Comparison of ENCODE assay signal across 11 cellular contexts in the genomic region with DNA sequence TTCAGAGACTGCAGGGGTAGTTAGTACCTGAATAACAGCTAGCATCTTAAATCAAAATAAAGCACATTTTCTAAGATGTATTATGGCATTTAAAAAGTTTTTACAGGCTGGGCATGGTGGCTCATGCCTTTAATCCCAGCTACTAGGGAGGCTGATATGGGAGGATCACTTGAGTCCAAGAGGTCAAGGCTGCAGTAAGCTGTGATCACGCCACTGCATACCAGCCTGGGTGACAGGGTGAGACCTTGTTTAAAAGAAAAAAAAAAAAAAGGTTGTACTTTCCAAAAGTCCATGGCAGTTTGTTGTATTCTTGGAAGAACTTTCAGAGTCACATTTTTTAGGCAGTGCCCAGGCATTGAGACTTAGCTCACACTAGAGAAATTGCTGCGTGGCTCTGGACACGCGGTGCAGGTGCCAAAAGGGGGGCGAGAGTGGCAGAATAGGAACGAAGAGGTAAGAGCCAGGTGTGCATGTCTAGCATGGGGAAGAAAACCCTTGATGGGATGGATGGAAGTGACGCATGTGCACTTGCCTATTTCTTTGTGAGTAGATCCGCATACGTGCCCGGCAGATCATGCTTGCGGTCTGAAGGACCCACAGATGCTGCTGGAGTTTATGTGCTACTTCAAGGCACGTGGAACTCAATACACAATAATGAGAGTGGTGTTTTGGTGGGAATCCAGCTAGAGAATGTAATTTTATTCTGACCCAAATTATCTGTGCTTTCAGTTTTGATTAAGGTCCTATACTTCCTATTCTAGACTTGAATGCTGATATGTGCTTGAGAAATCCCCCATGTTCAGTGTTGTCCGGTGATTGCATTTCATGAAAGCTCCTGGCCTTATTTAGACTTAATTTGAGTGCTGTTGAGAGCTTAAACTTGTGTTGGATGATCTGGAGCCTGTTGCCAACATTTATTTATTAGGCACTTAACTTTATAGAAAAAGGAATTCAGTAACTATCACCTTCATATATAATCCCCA. TPM values are rescaled to one million over a fixed set of nuclear protein-coding genes. Genes with fewer than 3 reads are reported as not detected.
DNase-seq lines count a peak whose midpoint lies in the region; ATAC-seq and TF ChIP-seq lines count a peak whose summit lies in the region.
"Had no signal": no experiment of that assay in that cellular context is flagged by ENCODE, and none has a peak within 500 bp of the region (broad histone marks: within the 10 kb centered on the region; RNA-seq: fewer than 3 reads in every experiment).

No MANE protein-coding gene starts in this region.

- no peaks in the 10 kb centered on the region for H3K9me3 Mint-ChIP-seq in activated CD8-positive, alpha-beta memory T cell treated with anti-CD3 and anti-CD28 coated beads, Interleukin-2, amount 10 ng/mL, durations not matched to agents 7 days and 5 days (ENCODE audit: low read depth)
- H3K9me3 Mint-ChIP-seq in activated CD4-positive, alpha-beta memory T cell treated with anti-CD3 and anti-CD28 coated beads, Interleukin-2, amount 10 ng/mL, durations not matched to agents 7 days and 5 days = peaks cover 2% of the 10 kb centered on the region
- no peaks in the 10 kb centered on the region for H3K9me3 Mint-ChIP-seq in GM23338

- H3K27me3 Mint-ChIP-seq in activated CD8-positive, alpha-beta memory T cell treated with anti-CD3 and anti-CD28 coated beads, Interleukin-2, amount 10 ng/mL, durations not matched to agents 7 days and 5 days = no peaks in the 10 kb centered on the region
- H3K27me3 Mint-ChIP-seq in activated CD4-positive, alpha-beta memory T cell treated with anti-CD3 and anti-CD28 coated beads, Interleukin-2, amount 10 ng/mL, durations not matched to agents 7 days and 5 days = no peaks in the 10 kb centered on the region
- no peaks in the 10 kb centered on the region for H3K27me3 Mint-ChIP-seq in GM23338 (ENCODE audit: insufficient read depth, low read depth, poor library complexity)

- H3F3A ChIP-seq in GM23338 (replicated peaks; ENCODE audit: low read depth) = no peaks in the 10 kb centered on the region

- no peak overlapping the region for H2AFZ ChIP-seq in GM23338

- H3K4me3 ChIP-seq in spleen = peak overlapping the region in 3 of 8 donors; percentile 6 to 56 (median 7)
- no peak overlapping the region for H3K4me3 ChIP-seq in GM23338
- H3K4me3 ChIP-seq: SK-N-MC had no signal

- H3K36me3 Mint-ChIP-seq in activated CD8-positive, alpha-beta memory T cell treated with anti-CD3 and anti-CD28 coated beads, Interleukin-2, amount 10 ng/mL, durations not matched to agents 7 days and 5 days = peaks cover 43% of the 10 kb centered on the region
- H3K36me3 Mint-ChIP-seq in activated CD4-positive, alpha-beta memory T cell treated with anti-CD3 and anti-CD28 coated beads, Interleukin-2, amount 10 ng/mL, durations not matched to agents 7 days and 5 days (ENCODE audit: low read depth) = peaks cover 58% of the 10 kb centered on the region
- H3K36me3 Mint-ChIP-seq in GM23338 (ENCODE audit: low read depth) = peaks cover 3% of the 10 kb centered on the region; the same call in 1 of the 3 replicates

- no peaks in the 10 kb centered on the region for H3K9me2 ChIP-seq in GM23338 (ENCODE audit: insufficient read depth)

- peaks cover 0 to 6% (median 0%) of the 10 kb centered on the region in 8 donors for H3K9me3 ChIP-seq in spleen

- peaks cover 7% of the 10 kb centered on the region; the same call in 1 of the 2 replicates for H3K79me2 ChIP-seq in GM23338 (replicated peaks; ENCODE audit: insufficient read depth)

- TF ChIP-seq POLR2A in spleen (IDR thresholded peaks at IDR 0.05) = no peak

- H3K36me3 ChIP-seq in spleen (peaks cover 0 to 44% (median 28%) of the 10 kb centered on the region in 6 donors), GM23338 (ENCODE audit: insufficient read depth) (no peaks in the 10 kb centered on the region)

- TF ChIP-seq CTCF in spleen (IDR thresholded peaks at IDR 0.05 in 8 of 11, conservative IDR thresholded peaks at IDR 0.05 in 3 of 11) (no peak), GM23338 (conservative IDR thresholded peaks at IDR 0.05; ENCODE audit: low read depth in 2 of 2) (no peak)

- intact Hi-C loops in spleen (cut with DNase I; ENCODE audit: low total_unique reads) = no loop called here

- POLR2A ChIA-PET in activated CD4-positive, alpha-beta memory T cell treated with anti-CD3 and anti-CD28 coated beads, Interleukin-2, amount 10 ng/mL, durations not matched to agents 7 days and 5 days (lab: Charles Lee) = interaction anchor here (0.8 to 4.7 kb wide), 6 partner anchors 9 to 44 kb away, joined by 3 to 38 read pairs (median 4); a partner anchor contains a TSS

- peak; percentile 47 for DNase-seq in activated CD8-positive, alpha-beta memory T cell treated with anti-CD3 and anti-CD28 coated beads, Interleukin-2, amount 10 ng/mL, durations not matched to agents 7 days and 5 days
- no peak for DNase-seq in activated CD8-positive, alpha-beta memory T cell treated with anti-CD3 and anti-CD28 coated beads, Interleukin-2, amount 50 U/mL, for 4 hours
- peak; percentile 50 for DNase-seq in activated CD4-positive, alpha-beta memory T cell treated with anti-CD3 and anti-CD28 coated beads, Interleukin-2, amount 10 ng/mL, durations not matched to agents 7 days and 5 days
- DNase-seq in spleen = no peak
- DNase-seq in DMS153 (lab: John Stamatoyannopoulos, UW) = no peak
- no peak for DNase-seq in GM23338 (ENCODE audit: low spot score)
- DNase-seq in NCI-H446 treated with DMSO at 0.1 percent for 48 hours (lab: John Stamatoyannopoulos, UW) = no peak
- DNase-seq: NCI-H1694 treated with DMSO at 0.1 percent for 48 hours, posterior cingulate gyrus had no signal

- CTCF ChIA-PET in activated CD8-positive, alpha-beta memory T cell treated with anti-CD3 and anti-CD28 coated beads, Interleukin-2, amount 10 ng/mL, durations not matched to agents 7 days and 5 days (lab: Charles Lee) = interaction anchor here (0.7 to 1.9 kb wide), 2 partner anchors 11 to 715 kb away, joined by 3 to 9 read pairs; a partner anchor contains a TSS
- CTCF ChIA-PET in activated CD4-positive, alpha-beta memory T cell treated with anti-CD3 and anti-CD28 coated beads, Interleukin-2, amount 10 ng/mL, durations not matched to agents 7 days and 5 days (lab: Charles Lee) = interaction anchor here (0.5 to 1.5 kb wide), 6 partner anchors 12 to 314 kb away, joined by 3 to 5 read pairs (median 4); a partner anchor contains a TSS

- H3K4me3 Mint-ChIP-seq in activated CD8-positive, alpha-beta memory T cell treated with anti-CD3 and anti-CD28 coated beads, Interleukin-2, amount 10 ng/mL, durations not matched to agents 7 days and 5 days = peak overlapping the region; percentile 59
- H3K4me3 Mint-ChIP-seq in activated CD4-positive, alpha-beta memory T cell treated with anti-CD3 and anti-CD28 coated beads, Interleukin-2, amount 10 ng/mL, durations not matched to agents 7 days and 5 days = peak overlapping the region; percentile 62
- no peak overlapping the region for H3K4me3 Mint-ChIP-seq in GM23338

- WGBS in spleen, 5 donors = 58 to 76% (median 71%) methylated on average over 13 of the region's 13 CpGs

- H3K27ac ChIP-seq in spleen (peak overlapping the region; percentile 38 to 85 (median 76)), GM23338 (ENCODE audit: low read depth) (no peak overlapping the region)
- H3K27ac ChIP-seq: SK-N-MC had no signal

- no peak overlapping the region for H3K4me2 ChIP-seq in GM23338

- H3K4me1 ChIP-seq in spleen = peaks cover 34 to 98% (median 77%) of the 10 kb centered on the region in 6 donors
- H3K4me1 ChIP-seq in GM23338 (ENCODE audit: insufficient read depth) = no peaks in the 10 kb centered on the region

- H3K27me3 ChIP-seq in spleen (replicated peaks in 1 of 7) (no peaks in the 10 kb centered on the region), GM23338 (ENCODE audit: insufficient read depth) (no peaks in the 10 kb centered on the region)

- peak overlapping the region; percentile 67 for H3K27ac Mint-ChIP-seq in activated CD8-positive, alpha-beta memory T cell treated with anti-CD3 and anti-CD28 coated beads, Interleukin-2, amount 10 ng/mL, durations not matched to agents 7 days and 5 days
- H3K27ac Mint-ChIP-seq in activated CD4-positive, alpha-beta memory T cell treated with anti-CD3 and anti-CD28 coated beads, Interleukin-2, amount 10 ng/mL, durations not matched to agents 7 days and 5 days = peak overlapping the region; percentile 41
- no peak overlapping the region; the same call in 1 of the 2 replicates for H3K27ac Mint-ChIP-seq in GM23338

- ATAC-seq in activated CD8-positive, alpha-beta memory T cell treated with anti-CD3 and anti-CD28 coated beads, Interleukin-2, amount 10 ng/mL, durations not matched to agents 7 days and 5 days = peak; percentile 24
- ATAC-seq in HG02610 (IDR thresholded peaks at IDR 0.05; ENCODE audit: unreplicated experiment) (peak; percentile 43), GM23338 (no peak)

- H4K20me1 ChIP-seq in GM23338 (replicated peaks; ENCODE audit: insufficient read depth) = peaks cover 5% of the 10 kb centered on the region

- H3K4me1 Mint-ChIP-seq in activated CD8-positive, alpha-beta memory T cell treated with anti-CD3 and anti-CD28 coated beads, Interleukin-2, amount 10 ng/mL, durations not matched to agents 7 days and 5 days = peaks cover 69% of the 10 kb centered on the region
- peaks cover 77% of the 10 kb centered on the region for H3K4me1 Mint-ChIP-seq in activated CD4-positive, alpha-beta memory T cell treated with anti-CD3 and anti-CD28 coated beads, Interleukin-2, amount 10 ng/mL, durations not matched to agents 7 days and 5 days
- H3K4me1 Mint-ChIP-seq in GM23338 = no peaks in the 10 kb centered on the region

RNA-seq across cellular contexts. Expression of a gene that starts 11.9 kb away (rescaled TPM):
- 10 to 100 TPM; 68.6 to 78.2 TPM for total RNA-seq in activated CD8-positive, alpha-beta memory T cell treated with anti-CD3 and anti-CD28 coated beads, Interleukin-2, amount 10 ng/mL, durations not matched to agents 7 days and 5 days
- total RNA-seq in activated CD4-positive, alpha-beta memory T cell treated with anti-CD3 and anti-CD28 coated beads, Interleukin-2, amount 10 ng/mL, durations not matched to agents 7 days and 5 days = 10 to 100 TPM; 84.3 to 85.2 TPM
- total RNA-seq in spleen = 100 to 1,000 TPM in 4 of 7 donors, 10 to 100 TPM in 3; 88.0 to 134 (median 110) TPM
- polyA plus RNA-seq in spleen (10 to 100 TPM; 32.9 to 46.8 (median 46.6) TPM), GM23338 (2016; fragmentation: Nextera tagmentation; extraction: Ambion mirVana) (5.7 and 6.2 TPM in 2 replicates)
- 24.7 and 25.6 TPM in 2 replicates for total RNA-seq in GM23338 (2014; rRNA removed; shearing (Covaris generic))

RNA-seq across cellular contexts. Expression of a gene that starts 15.0 kb away (rescaled TPM):
- total RNA-seq in activated CD8-positive, alpha-beta memory T cell treated with anti-CD3 and anti-CD28 coated beads, Interleukin-2, amount 10 ng/mL, durations not matched to agents 7 days and 5 days = 10 to 100 TPM; 90.6 to 92.3 TPM
- total RNA-seq in activated CD4-positive, alpha-beta memory T cell treated with anti-CD3 and anti-CD28 coated beads, Interleukin-2, amount 10 ng/mL, durations not matched to agents 7 days and 5 days = 100 to 1,000 TPM; 107 to 112 TPM
- 100 to 1,000 TPM; 101 to 169 (median 129) TPM for total RNA-seq in spleen
- polyA plus RNA-seq in spleen = 10 to 100 TPM; 26.5 to 35.5 (median 32.0) TPM
- total RNA-seq in GM23338 (2014; rRNA removed; shearing (Covaris generic)) = 20.9 and 23.1 TPM in 2 replicates
- polyA plus RNA-seq in GM23338 (2016; fragmentation: Nextera tagmentation; extraction: Ambion mirVana) = 9.4 and 15.8 TPM in 2 replicates

RNA-seq across cellular contexts. Expression of a gene that starts 37.2 kb away (rescaled TPM):
- 10 to 100 TPM; 14.8 to 17.3 TPM for total RNA-seq in activated CD8-positive, alpha-beta memory T cell treated with anti-CD3 and anti-CD28 coated beads, Interleukin-2, amount 10 ng/mL, durations not matched to agents 7 days and 5 days
- 10 to 100 TPM; 26.2 to 29.1 TPM for total RNA-seq in activated CD4-positive, alpha-beta memory T cell treated with anti-CD3 and anti-CD28 coated beads, Interleukin-2, amount 10 ng/mL, durations not matched to agents 7 days and 5 days
- total RNA-seq in spleen = 10 to 100 TPM; 12.9 to 19.9 (median 17.8) TPM
- 10 to 100 TPM; 15.2 to 21.5 (median 16.4) TPM for polyA plus RNA-seq in spleen
- 14.5 and 21.7 TPM in 2 replicates for total RNA-seq in GM23338 (2014; rRNA removed; shearing (Covaris generic))
- polyA plus RNA-seq in GM23338 (2016; fragmentation: Nextera tagmentation; extraction: Ambion mirVana) = 11.1 and 14.3 TPM in 2 replicates

Comparison
In these comparisons a context has a peak if more than half of its experiments do, and no peak if none do; other contexts are left out.
1. DNase-seq: peak in activated CD8-positive, alpha-beta memory T cell treated with anti-CD3 and anti-CD28 coated beads, Interleukin-2, amount 10 ng/mL, durations not matched to agents 7 days and 5 days (single experiment) and activated CD4-positive, alpha-beta memory T cell treated with anti-CD3 and anti-CD28 coated beads, Interleukin-2, amount 10 ng/mL, durations not matched to agents 7 days and 5 days (single experiment); none in activated CD8-positive, alpha-beta memory T cell treated with anti-CD3 and anti-CD28 coated beads, Interleukin-2, amount 50 U/mL, for 4 hours (single experiment), spleen (single experiment), DMS153 (single experiment), GM23338 (single experiment) and NCI-H446 treated with DMSO at 0.1 percent for 48 hours (single experiment).